ENCODE assay signal across 17 cellular contexts in the genomic region with DNA sequence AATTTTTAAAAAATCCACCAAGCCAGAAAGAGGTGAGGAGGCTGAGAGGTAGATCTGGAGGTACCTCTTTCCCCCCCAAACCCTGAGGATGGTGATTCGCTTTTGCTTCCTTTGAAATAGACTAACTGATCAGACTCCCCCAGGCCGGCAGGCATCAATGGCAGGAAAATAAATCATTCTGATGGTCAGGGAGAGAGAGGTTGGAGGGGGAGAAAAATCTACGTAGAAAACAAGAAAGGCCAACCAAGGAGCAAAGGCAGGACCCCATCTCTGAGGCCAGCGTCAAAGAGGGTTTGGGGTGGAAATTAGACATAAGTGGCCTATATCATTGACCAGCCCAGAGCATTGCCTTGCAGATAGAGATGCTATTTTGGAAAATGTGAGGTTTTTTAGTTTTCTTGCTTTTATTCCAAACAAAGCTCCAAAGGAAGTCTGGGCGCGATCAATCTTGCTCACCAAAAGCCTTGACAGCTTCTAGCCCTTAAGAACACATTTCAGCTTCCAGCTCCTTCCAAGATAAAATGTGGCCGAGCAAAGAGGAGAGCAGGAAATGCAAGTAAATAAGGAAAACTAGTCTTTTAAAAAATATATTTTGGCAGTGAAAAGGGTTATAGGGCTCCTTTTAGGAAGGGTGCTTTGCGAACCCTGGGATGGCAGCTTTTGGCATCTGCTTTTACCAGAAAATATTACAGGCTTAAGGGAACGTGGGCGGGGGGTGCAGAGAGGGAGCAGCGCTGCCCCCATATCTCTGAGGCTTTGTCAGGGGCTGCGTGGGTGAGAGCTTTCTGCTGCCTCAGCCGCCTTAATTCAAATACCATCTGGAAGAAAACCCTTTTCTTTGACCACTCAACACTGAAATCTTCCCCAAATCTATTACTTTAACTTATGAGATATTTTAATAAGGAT. TPM values are rescaled to one million over a fixed set of nuclear protein-coding genes. Genes with fewer than 3 reads are reported as not detected.
DNase-seq lines count a peak whose midpoint lies in the region; ATAC-seq, FAIRE-seq and TF ChIP-seq lines count a peak whose summit lies in the region.
"Had no signal": no experiment of that assay in that cellular context is flagged by ENCODE, and none has a peak within 500 bp of the region (broad histone marks: within the 10 kb centered on the region; RNA-seq: fewer than 3 reads in every experiment).

No MANE protein-coding gene starts in this region.

- H4K91ac ChIP-seq in neuronal stem cell (ENCODE audit: low read depth, low read length, poor library complexity), result no peak overlapping the region

- H2AFZ ChIP-seq in keratinocyte (ENCODE audit: control insufficient read depth, low read length) (no peak overlapping the region), neuronal stem cell (ENCODE audit: low read length) (no peak overlapping the region)

- FAIRE-seq in keratinocyte (lab: Jason Lieb, UNC), result no peak
- FAIRE-seq: bronchial epithelial cell had no signal

- H2BK15ac ChIP-seq in neuronal stem cell (ENCODE audit: low read length), result no peak overlapping the region

- no CpG with 5 or more reads among the region's 13 CpGs for WGBS in neuronal stem cell (ENCODE audit: extremely low coverage in 2 of 2, insufficient read length in 2 of 2, insufficient replicate concordance in 1 of 2), 2 donors

- H4K8ac ChIP-seq in neuronal stem cell (ENCODE audit: low read depth, low read length), result no peak overlapping the region

- peak overlapping the region; percentile 91 for H3K4me3 ChIP-seq in astrocyte of the cerebellum (ENCODE audit: low read depth, low read length)
- peak overlapping the region in 1 of 3 experiments; percentile 75 for H3K4me3 ChIP-seq in keratinocyte (ENCODE audit: control insufficient read depth in 2 of 3, extremely low read depth in 1 of 3, insufficient read depth in 2 of 3, low read depth in 1 of 3, low read length in 3 of 3)
- no peak overlapping the region for H3K4me3 ChIP-seq in rectal smooth muscle tissue (ENCODE audit: low read length)
- H3K4me3 ChIP-seq in neuronal stem cell (ENCODE audit: low read length in 2 of 2), result no peak overlapping the region

- no peak overlapping the region for H2AK5ac ChIP-seq in neuronal stem cell (ENCODE audit: low read depth, low read length)

- TF ChIP-seq CTCF in astrocyte of the cerebellum (IDR thresholded peaks at IDR 0.05; ENCODE audit: low read depth, low read length, missing control alignments) (no peak), keratinocyte (optimal IDR thresholded peaks at IDR 0.05 in 1 of 3, IDR thresholded peaks at IDR 0.05 in 1 of 3, conservative IDR thresholded peaks at IDR 0.05 in 1 of 3; ENCODE audit: extremely low read depth in 1 of 3, insufficient read depth in 2 of 3, low read length in 3 of 3) (no peak)

- no peaks in the 10 kb centered on the region for H4K20me1 ChIP-seq in keratinocyte (ENCODE audit: control insufficient read depth, extremely low read depth, insufficient read depth, low read length)

- no peak overlapping the region for H3K18ac ChIP-seq in neuronal stem cell (ENCODE audit: low read length)

- no peak overlapping the region for H3K9ac ChIP-seq in keratinocyte (ENCODE audit: control insufficient read depth, extremely low read depth, insufficient read depth, low read length)
- no peak overlapping the region for H3K9ac ChIP-seq in rectal smooth muscle tissue (ENCODE audit: low read length)
- H3K9ac ChIP-seq in neuronal stem cell (ENCODE audit: low read depth, low read length, poor library complexity), result no peak overlapping the region

- peaks cover 44% of the 10 kb centered on the region for H3K4me1 ChIP-seq in keratinocyte (ENCODE audit: control insufficient read depth, extremely low read depth, insufficient read depth, low read length)
- H3K4me1 ChIP-seq in rectal smooth muscle tissue (ENCODE audit: control insufficient read depth, insufficient read depth, low read length), result peaks cover 10% of the 10 kb centered on the region
- H3K4me1 ChIP-seq in neuronal stem cell (ENCODE audit: control insufficient read depth in 2 of 2, insufficient read depth in 1 of 2, low read depth in 1 of 2, low read length in 2 of 2), result peaks cover 0 to 1% of the 10 kb centered on the region in 2 donors
- H3K4me1 ChIP-seq: Caco-2 had no signal

- H3K36me3 ChIP-seq in keratinocyte (ENCODE audit: control insufficient read depth in 2 of 2, extremely low read depth in 1 of 2, insufficient read depth in 2 of 2, low read length in 2 of 2) (peaks cover 0 to 12% of the 10 kb centered on the region in 2 experiments), rectal smooth muscle tissue (ENCODE audit: control insufficient read depth, insufficient read depth, low read length) (peaks cover 4% of the 10 kb centered on the region), neuronal stem cell (replicated peaks in 1 of 2; ENCODE audit: control insufficient read depth in 2 of 2, insufficient read depth in 2 of 2, low read length in 2 of 2) (no peaks in the 10 kb centered on the region)

- H3K9me1 ChIP-seq in keratinocyte (ENCODE audit: control insufficient read depth, extremely low read depth, insufficient read depth, low read length), result no peaks in the 10 kb centered on the region

- no peak overlapping the region for H3K14ac ChIP-seq in neuronal stem cell (ENCODE audit: low read length)

- no peak overlapping the region for H2BK120ac ChIP-seq in neuronal stem cell (ENCODE audit: low read depth, low read length)

- H3K27me3 ChIP-seq in keratinocyte (ENCODE audit: control insufficient read depth, extremely low read depth, insufficient read depth, low read length), result no peaks in the 10 kb centered on the region
- no peaks in the 10 kb centered on the region for H3K27me3 ChIP-seq in rectal smooth muscle tissue (ENCODE audit: control insufficient read depth, insufficient read depth, low read length)
- H3K27me3 ChIP-seq in neuronal stem cell (ENCODE audit: control insufficient read depth in 3 of 3, insufficient read depth in 3 of 3, low read depth in 1 of 3, low read length in 3 of 3), result peaks cover 69 to 100% (median 91%) of the 10 kb centered on the region in 3 experiments

- H2BK12ac ChIP-seq in neuronal stem cell (ENCODE audit: low read length), result no peak overlapping the region

- peaks cover 33% of the 10 kb centered on the region for H3K79me2 ChIP-seq in keratinocyte (ENCODE audit: control insufficient read depth, insufficient read depth, low read length)

- no peaks in the 10 kb centered on the region for H3K9me3 ChIP-seq in keratinocyte (ENCODE audit: control insufficient read depth, low read depth, low read length)
- H3K9me3 ChIP-seq in neuronal stem cell (replicated peaks in 1 of 2; ENCODE audit: control insufficient read depth in 2 of 2, insufficient read depth in 1 of 2, low read depth in 1 of 2, low read length in 2 of 2), result peaks cover 0 to 2% of the 10 kb centered on the region in 2 donors
- H3K9me3 ChIP-seq: Caco-2 had no signal

- dilution Hi-C loops in keratinocyte (cut with MboI; ENCODE audit: extremely low pct_ligation_motif_present, low sequenced_read_pairs), result no loop called here

- H3K27ac ChIP-seq in keratinocyte (ENCODE audit: control insufficient read depth, insufficient read depth, low read length), result peak overlapping the region; percentile 19
- H3K27ac ChIP-seq in rectal smooth muscle tissue (ENCODE audit: low read depth, low read length), result peak overlapping the region; percentile 58
- H3K27ac ChIP-seq in neuronal stem cell (replicated peaks; ENCODE audit: low read length), result no peak overlapping the region

- H3K79me1 ChIP-seq in neuronal stem cell (ENCODE audit: low read depth, low read length), result no peaks in the 10 kb centered on the region

- in situ Hi-C loops in astrocyte of the cerebellum (cut with HindIII; ENCODE audit: low sequenced_read_pairs), result no loop called here

- no peak overlapping the region for H3K23ac ChIP-seq in neuronal stem cell (ENCODE audit: low read depth, low read length, poor library complexity)

- no peak overlapping the region for H3K4ac ChIP-seq in neuronal stem cell (ENCODE audit: low read length)

- no peak for ATAC-seq in GM18907 (IDR thresholded peaks at IDR 0.05; ENCODE audit: unreplicated experiment)
- ATAC-seq: activated CD4-positive, CD25-positive, alpha-beta regulatory T cell treated with anti-CD3 and anti-CD28 coated beads, Interleukin-2, amount 50 U/mL, for 24 hours had no signal

- DNase-seq in Daoy (ENCODE audit: low read depth), result peak; percentile 36
- no peak for DNase-seq in astrocyte of the cerebellum (ENCODE audit: low read depth)
- DNase-seq in keratinocyte (ENCODE audit: low read depth, low spot score), result no peak
- no peak for DNase-seq in neuronal stem cell (ENCODE audit: low spot score)
- no peak for DNase-seq in superior temporal gyrus (ENCODE audit: extremely low spot score)
- no peak for DNase-seq in activated T-cell treated with anti-CD3 and anti-CD28 coated beads, Interleukin-2, amount 50 U/mL, for 1 hour
- DNase-seq: ACHN, activated T-cell treated with anti-CD3 and anti-CD28 coated beads for 4 hours, Caco-2, HFFc6, NCI-H1105, NCI-H446 treated with DMSO at 0.1 percent for 48 hours had no signal

- no peak overlapping the region for H2BK5ac ChIP-seq in neuronal stem cell (ENCODE audit: low read length)

- H3K4me2 ChIP-seq in keratinocyte (ENCODE audit: control insufficient read depth, extremely low read depth, insufficient read depth, low read depth, low read length) (peak overlapping the region; percentile 97), neuronal stem cell (ENCODE audit: insufficient read depth, low read length, poor library complexity, severe bottlenecking) (no peak overlapping the region)

RNA-seq across cellular contexts. Expression of a gene that starts 2.0 kb away (rescaled TPM):
- total RNA-seq in Daoy (2014; rRNA removed; shearing (Covaris generic)), result 11.4 and 12.1 TPM in 2 replicates
- 0.22 to 1.1 TPM (median 0.71 TPM) in 3 replicates for polyA plus RNA-seq in keratinocyte
- 0.24 TPM for polyA plus RNA-seq in keratinocyte (2011; ENCODE audit: low read depth)
- 0.25 and 0.47 TPM in 2 replicates for polyA plus RNA-seq in keratinocyte (2011; cell fraction: cytosol; rRNA removed)
- polyA plus RNA-seq in keratinocyte (2011; cell fraction: nucleus; rRNA removed), result 1.1 and 1.2 TPM in 2 replicates
- 0.14 and 0.80 TPM in 2 replicates for polyA plus RNA-seq in keratinocyte (2012; ENCODE audit: low replicate concordance)
- 0.23 to 0.35 TPM in 2 of 3 replicates, not detected in the other for polyA minus RNA-seq in keratinocyte
- polyA minus RNA-seq in keratinocyte (2011; cell fraction: cytosol; rRNA and poly(A)+ RNA removed), result not detected
- polyA minus RNA-seq in keratinocyte (2011; cell fraction: nucleus; rRNA and poly(A)+ RNA removed), result 0.54 TPM in 1 of 2 replicates, not detected in the other
- polyA plus RNA-seq in neuronal stem cell (2013, experiment 1 of 2), result 0.04 TPM
- not detected for polyA plus RNA-seq in neuronal stem cell (2013, experiment 2 of 2)
- total RNA-seq: bronchial epithelial cell had no signal
- polyA plus RNA-seq: IgD-negative memory B cell had no signal

RNA-seq across cellular contexts. Expression of a gene that starts 8.7 kb away (rescaled TPM):
- total RNA-seq in Daoy (2014; rRNA removed; shearing (Covaris generic)), result 5.5 and 6.4 TPM in 2 replicates
- polyA plus RNA-seq in keratinocyte, result 5.2 to 12.5 TPM (median 11.9 TPM) in 3 replicates
- 1.3 TPM for polyA plus RNA-seq in keratinocyte (2011; ENCODE audit: low read depth)
- 11.8 and 14.4 TPM in 2 replicates for polyA plus RNA-seq in keratinocyte (2011; cell fraction: cytosol; rRNA removed)
- 7.9 and 8.1 TPM in 2 replicates for polyA plus RNA-seq in keratinocyte (2011; cell fraction: nucleus; rRNA removed)
- polyA plus RNA-seq in keratinocyte (2012; ENCODE audit: low replicate concordance), result 4.2 and 10.2 TPM in 2 replicates
- polyA minus RNA-seq in keratinocyte, result 3.6 to 10.2 TPM (median 7.7 TPM) in 3 replicates
- polyA minus RNA-seq in keratinocyte (2011; cell fraction: cytosol; rRNA and poly(A)+ RNA removed), result 4.4 TPM
- 2.6 and 5.5 TPM in 2 replicates for polyA minus RNA-seq in keratinocyte (2011; cell fraction: nucleus; rRNA and poly(A)+ RNA removed)
- polyA plus RNA-seq in neuronal stem cell (2013, experiment 1 of 2), result not detected
- polyA plus RNA-seq in neuronal stem cell (2013, experiment 2 of 2), result not detected

RNA-seq across cellular contexts. Expression of a gene that starts 26.1 kb away (rescaled TPM):
- total RNA-seq in Daoy (2014; rRNA removed; shearing (Covaris generic)), result 4.1 and 6.7 TPM in 2 replicates
- polyA plus RNA-seq in keratinocyte, result 0.40 to 1.8 TPM (median 1.5 TPM) in 3 replicates
- 0.55 TPM for polyA plus RNA-seq in keratinocyte (2011; ENCODE audit: low read depth)
- 1.3 and 1.5 TPM in 2 replicates for polyA plus RNA-seq in keratinocyte (2011; cell fraction: cytosol; rRNA removed)
- polyA plus RNA-seq in keratinocyte (2011; cell fraction: nucleus; rRNA removed), result 2.1 and 2.6 TPM in 2 replicates
- polyA plus RNA-seq in keratinocyte (2012; ENCODE audit: low replicate concordance), result 1.2 and 1.7 TPM in 2 replicates
- polyA minus RNA-seq in keratinocyte, result 0.30 to 0.99 TPM (median 0.74 TPM) in 3 replicates
- not detected for polyA minus RNA-seq in keratinocyte (2011; cell fraction: cytosol; rRNA and poly(A)+ RNA removed)
- polyA minus RNA-seq in keratinocyte (2011; cell fraction: nucleus; rRNA and poly(A)+ RNA removed), result 0.54 and 0.63 TPM in 2 replicates
- not detected for polyA plus RNA-seq in neuronal stem cell (2013, experiment 1 of 2)
- not detected for polyA plus RNA-seq in neuronal stem cell (2013, experiment 2 of 2)
- total RNA-seq: bronchial epithelial cell had no signal
- polyA plus RNA-seq: IgD-negative memory B cell had no signal

RNA-seq across cellular contexts. Expression of a gene that starts 39.0 kb away (rescaled TPM):
- total RNA-seq in Daoy (2014; rRNA removed; shearing (Covaris generic)), result 22.6 and 41.1 TPM in 2 replicates
- polyA plus RNA-seq in keratinocyte, result 3.3 to 7.1 TPM (median 4.5 TPM) in 3 replicates
- 6.8 TPM for polyA plus RNA-seq in keratinocyte (2011; ENCODE audit: low read depth)
- 3.1 and 4.3 TPM in 2 replicates for polyA plus RNA-seq in keratinocyte (2011; cell fraction: cytosol; rRNA removed)
- 9.4 and 10.0 TPM in 2 replicates for polyA plus RNA-seq in keratinocyte (2011; cell fraction: nucleus; rRNA removed)
- 3.2 and 5.0 TPM in 2 replicates for polyA plus RNA-seq in keratinocyte (2012; ENCODE audit: low replicate concordance)
- 2.3 to 4.3 TPM (median 2.7 TPM) in 3 replicates for polyA minus RNA-seq in keratinocyte
- 4.4 TPM for polyA minus RNA-seq in keratinocyte (2011; cell fraction: cytosol; rRNA and poly(A)+ RNA removed)
- polyA minus RNA-seq in keratinocyte (2011; cell fraction: nucleus; rRNA and poly(A)+ RNA removed), result 5.0 and 5.5 TPM in 2 replicates
- not detected for polyA plus RNA-seq in neuronal stem cell (2013, experiment 1 of 2)
- polyA plus RNA-seq in neuronal stem cell (2013, experiment 2 of 2), result not detected
- total RNA-seq: bronchial epithelial cell had no signal
- polyA plus RNA-seq: IgD-negative memory B cell had no signal

RNA-seq across cellular contexts. Expression of a gene that starts 43.1 kb away (rescaled TPM):
- total RNA-seq in Daoy (2014; rRNA removed; shearing (Covaris generic)), result 0.92 and 4.2 TPM in 2 replicates
- 0.52 to 0.72 TPM (median 0.54 TPM) in 3 replicates for polyA plus RNA-seq in keratinocyte
- polyA plus RNA-seq in keratinocyte (2011; ENCODE audit: low read depth), result not detected
- 0.26 and 0.68 TPM in 2 replicates for polyA plus RNA-seq in keratinocyte (2011; cell fraction: cytosol; rRNA removed)
- polyA plus RNA-seq in keratinocyte (2011; cell fraction: nucleus; rRNA removed), result 1.8 and 2.5 TPM in 2 replicates
- 0.44 and 1.4 TPM in 2 replicates for polyA plus RNA-seq in keratinocyte (2012; ENCODE audit: low replicate concordance)
- 0.59 to 2.3 TPM (median 1.1 TPM) in 3 replicates for polyA minus RNA-seq in keratinocyte
- polyA minus RNA-seq in keratinocyte (2011; cell fraction: cytosol; rRNA and poly(A)+ RNA removed), result not detected
- polyA minus RNA-seq in keratinocyte (2011; cell fraction: nucleus; rRNA and poly(A)+ RNA removed), result 2.7 and 3.6 TPM in 2 replicates
- not detected for polyA plus RNA-seq in neuronal stem cell (2013, experiment 1 of 2)
- not detected for polyA plus RNA-seq in neuronal stem cell (2013, experiment 2 of 2)
